ENCODE assay signal across 7 cellular contexts in genomic region chr12:12541782-12542181, GRCh38.
"Had no signal": no experiment of that assay in that cellular context is flagged by ENCODE, and none has a peak within 500 bp of the region (broad histone marks: within the 10 kb centered on the region; RNA-seq: fewer than 3 reads in every experiment).

No MANE protein-coding gene starts in this region.

- H3K36me3 ChIP-seq: HAP-1 had no signal

- DNase-seq: GM23248, GOT3, H7, IMR-90, KBM-7 had no signal

- H3K27ac ChIP-seq: GM23248 had no signal

- H3K4me3 ChIP-seq: GM23248, HAP-1 had no signal

- ATAC-seq: HCT116 had no signal

- H3K9me3 ChIP-seq: HAP-1 had no signal
